In the genomic region with DNA sequence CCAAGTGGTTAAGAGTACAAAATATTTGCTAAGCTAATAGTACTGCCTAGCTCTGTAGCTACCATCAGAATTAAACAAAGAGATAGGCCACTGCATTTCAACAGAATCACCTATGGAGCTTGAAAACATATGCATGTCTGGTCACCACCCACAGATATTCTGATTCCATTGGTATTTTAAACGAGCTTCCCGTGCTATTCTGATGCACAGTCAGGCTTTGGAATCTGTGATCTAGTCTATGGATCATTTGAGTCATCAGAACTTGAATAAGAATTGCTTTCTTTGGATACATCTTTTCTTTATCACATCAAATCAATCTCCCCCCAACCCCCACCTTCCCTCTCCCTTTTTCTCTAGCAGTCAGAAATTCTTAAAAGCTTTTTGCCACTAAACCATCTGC, we compare ENCODE assay signal across 28 cellular contexts.
DNase-seq lines count a peak whose midpoint lies in the region; TF ChIP-seq lines count a peak whose summit lies in the region.
"Had no signal": no experiment of that assay in that cellular context is flagged by ENCODE, and none has a peak within 500 bp of the region (broad histone marks: within the 10 kb centered on the region; RNA-seq: fewer than 3 reads in every experiment).

No MANE protein-coding gene starts in this region.

- no peak overlapping the region for H2BK5ac ChIP-seq in mesendoderm (ENCODE audit: low read length)

- DNase-seq in glutamatergic neuron (no peak), mesendoderm (peak; percentile 55), NCI-H1092 treated with DMSO at 0.1 percent for 48 hours (lab: John Stamatoyannopoulos, UW) (no peak), dedifferentiated amniotic fluid mesenchymal stem cell (ENCODE audit: extremely low spot score) (no peak), ovary (no peak)
- DNase-seq: ACHN; activated CD4-positive, alpha-beta T cell treated with anti-CD3 and anti-CD28 coated beads, Interleukin-2, amount 10 ng/mL, durations not matched to agents 7 days and 5 days; activated naive CD4-positive, alpha-beta T cell treated with Interleukin-2 at 50 U/mL for 16 hours; adrenal gland; COR-L47; heart left ventricle; left ventricle myocardium superior; naive thymus-derived CD8-positive, alpha-beta T cell; NCI-H1105 treated with DMSO at 0.1 percent for 48 hours; NCI-H2029; NCI-H526 treated with DMSO at 0.1 percent for 48 hours; retina; SHP77 treated with DMSO at 0.1 percent for 48 hours; stimulated activated CD4-positive, alpha-beta T cell treated with anti-CD3 and anti-CD28 coated beads, Interleukin-1b, Interleukin-23, amount 100 ng/mL, for 48 hours; stimulated activated CD8-positive, alpha-beta memory T cell treated with anti-CD3 and anti-CD28 coated beads, Interleukin-4, amount 100 ng/mL, for 48 hours; stomach; T1000; tibial artery had no signal

- no peak overlapping the region for H2BK15ac ChIP-seq in mesendoderm (replicated peaks; ENCODE audit: low read depth)

- peak overlapping the region; percentile 31; the same call in 1 of the 2 replicates for H3K9ac ChIP-seq in ES-I3 (ENCODE audit: low read depth, low read length)
- peak overlapping the region; percentile 79 for H3K9ac ChIP-seq in HUES6 (ENCODE audit: low read length)
- no peak overlapping the region for H3K9ac ChIP-seq in mesendoderm (ENCODE audit: low read length)

- no peak overlapping the region for H4K5ac ChIP-seq in mesendoderm (ENCODE audit: low read length)

- intact Hi-C loops in ovary (cut with DNase I), result no loop called here

- H3K4me2 ChIP-seq in mesendoderm (ENCODE audit: low read length), result no peak overlapping the region
- H3K4me2 ChIP-seq: smooth muscle cell had no signal

- H2BK120ac ChIP-seq in mesendoderm (ENCODE audit: low read depth, low read length), result no peak overlapping the region

- TF ChIP-seq EP300 in ovary (IDR thresholded peaks at IDR 0.05), result no peak

- H3K18ac ChIP-seq in mesendoderm (ENCODE audit: low read length), result no peak overlapping the region

- H3K36me3 ChIP-seq in ES-I3 (ENCODE audit: insufficient read depth, low read length), result no peaks in the 10 kb centered on the region
- H3K36me3 ChIP-seq in HUES6 (ENCODE audit: control insufficient read depth, insufficient read depth, low read length), result no peaks in the 10 kb centered on the region
- no peaks in the 10 kb centered on the region for H3K36me3 ChIP-seq in mesendoderm (ENCODE audit: control insufficient read depth, insufficient read depth, low read length)
- H3K36me3 ChIP-seq in ovary, result no peaks in the 10 kb centered on the region
- H3K36me3 ChIP-seq: adrenal gland, heart left ventricle, stomach, tibial artery had no signal

- no peak for TF ChIP-seq POLR2A in ovary (IDR thresholded peaks at IDR 0.05)

- H2AK5ac ChIP-seq in mesendoderm (ENCODE audit: low read length), result no peak overlapping the region

- no peak overlapping the region for H3K4ac ChIP-seq in mesendoderm (ENCODE audit: low read depth, low read length)

- no peak overlapping the region for H3K56ac ChIP-seq in mesendoderm (ENCODE audit: low read length)

- H3K79me2 ChIP-seq in mesendoderm (ENCODE audit: control insufficient read depth, insufficient read depth, low read length), result no peaks in the 10 kb centered on the region

- H3K27ac Mint-ChIP-seq in glutamatergic neuron (ENCODE audit: unreplicated experiment), result peak overlapping the region; percentile 23
- H3K27ac Mint-ChIP-seq: activated CD4-positive, alpha-beta T cell treated with anti-CD3 and anti-CD28 coated beads, Interleukin-2, amount 10 ng/mL, durations not matched to agents 7 days and 5 days; mesothelial cell of epicardium; naive thymus-derived CD8-positive, alpha-beta T cell had no signal

- TF ChIP-seq CTCF in glutamatergic neuron (IDR thresholded peaks at IDR 0.05; ENCODE audit: partially characterized antibody, unreplicated experiment) (no peak), ovary (IDR thresholded peaks at IDR 0.05) (no peak)

- peaks cover 23% of the 10 kb centered on the region for H3K4me1 Mint-ChIP-seq in glutamatergic neuron (ENCODE audit: low read depth, unreplicated experiment)
- H3K4me1 Mint-ChIP-seq: activated CD4-positive, alpha-beta T cell treated with anti-CD3 and anti-CD28 coated beads, Interleukin-2, amount 10 ng/mL, durations not matched to agents 7 days and 5 days; mesothelial cell of epicardium; naive thymus-derived CD8-positive, alpha-beta T cell had no signal

- H3K4me1 ChIP-seq in ES-I3 (ENCODE audit: insufficient read depth, low read length) (peaks cover 50% of the 10 kb centered on the region), HUES6 (ENCODE audit: control insufficient read depth, insufficient read depth, low read length) (peaks cover 38% of the 10 kb centered on the region), mesendoderm (ENCODE audit: control insufficient read depth, low read depth, low read length) (peaks cover 4% of the 10 kb centered on the region), ovary (ENCODE audit: insufficient read depth) (no peaks in the 10 kb centered on the region)
- H3K4me1 ChIP-seq: adrenal gland, heart left ventricle, stomach, tibial artery had no signal

- H3K79me1 ChIP-seq in mesendoderm (ENCODE audit: low read length), result no peaks in the 10 kb centered on the region

- peaks cover 5% of the 10 kb centered on the region for H3K9me3 Mint-ChIP-seq in glutamatergic neuron (ENCODE audit: unreplicated experiment)
- H3K9me3 Mint-ChIP-seq: activated CD4-positive, alpha-beta T cell treated with anti-CD3 and anti-CD28 coated beads, Interleukin-2, amount 10 ng/mL, durations not matched to agents 7 days and 5 days; brain; mesothelial cell of epicardium had no signal

- H3K23ac ChIP-seq in mesendoderm (ENCODE audit: low read length), result no peak overlapping the region

- H3K27me3 ChIP-seq in HUES6 (ENCODE audit: control insufficient read depth, insufficient read depth, low read length) (no peaks in the 10 kb centered on the region), mesendoderm (ENCODE audit: insufficient read depth, low read length, poor library complexity) (no peaks in the 10 kb centered on the region), ovary (no peaks in the 10 kb centered on the region)
- H3K27me3 ChIP-seq: adrenal gland had no signal

- H3K9me3 ChIP-seq in ES-I3 (ENCODE audit: control insufficient read depth, insufficient read depth, low read length), result no peaks in the 10 kb centered on the region
- H3K9me3 ChIP-seq in HUES6 (ENCODE audit: control insufficient read depth, insufficient read depth, low read depth, low read length), result peaks cover 4% of the 10 kb centered on the region; the same call in 1 of the 2 replicates
- no peaks in the 10 kb centered on the region for H3K9me3 ChIP-seq in ovary
- H3K9me3 ChIP-seq: adrenal gland had no signal

- H3K27me3 Mint-ChIP-seq in glutamatergic neuron (ENCODE audit: unreplicated experiment), result peaks cover 2% of the 10 kb centered on the region

- no peak overlapping the region for H4K8ac ChIP-seq in mesendoderm (ENCODE audit: low read depth, low read length)

- H3K36me3 Mint-ChIP-seq in glutamatergic neuron (ENCODE audit: unreplicated experiment), result no peaks in the 10 kb centered on the region
- H3K36me3 Mint-ChIP-seq: brain; mesothelial cell of epicardium; naive thymus-derived CD8-positive, alpha-beta T cell had no signal

- 0 out of 2 replicates have a peak overlapping the region, but pooled peaks have one; percentile 1 for H3K4me3 ChIP-seq in HUES6 (ENCODE audit: low read depth, low read length)
- no peak overlapping the region for H3K4me3 ChIP-seq in mesendoderm (ENCODE audit: low read length)
- H3K4me3 ChIP-seq in ovary, result no peak overlapping the region
- H3K4me3 ChIP-seq: adrenal gland, heart left ventricle, smooth muscle cell, stomach, tibial artery had no signal

- no CpG with 5 or more reads among the region's 2 CpGs for WGBS in mesendoderm (ENCODE audit: extremely low coverage, insufficient coverage, low lambda C conversion rate)
- WGBS in ovary, 3 donors, result 5 to 11% (median 6%) methylated on average over 2 of the region's 2 CpGs

- H3K4me3 Mint-ChIP-seq in glutamatergic neuron (ENCODE audit: unreplicated experiment), result no peak overlapping the region
- H3K4me3 Mint-ChIP-seq: activated CD4-positive, alpha-beta T cell treated with anti-CD3 and anti-CD28 coated beads, Interleukin-2, amount 10 ng/mL, durations not matched to agents 7 days and 5 days; mesothelial cell of epicardium; naive thymus-derived CD8-positive, alpha-beta T cell had no signal

- H3K27ac ChIP-seq in HUES6 (ENCODE audit: low read depth, low read length) (peak overlapping the region; percentile 88), mesendoderm (ENCODE audit: low read depth, low read length) (peak overlapping the region; percentile 3), ovary (no peak overlapping the region)
- H3K27ac ChIP-seq: adrenal gland, heart left ventricle, stomach, tibial artery had no signal

Comparison
In these comparisons a context has a peak if more than half of its experiments do, and no peak if none do; other contexts are left out.
1. H3K27ac ChIP-seq: peak in HUES6 (single experiment) and mesendoderm (single experiment); none in ovary (0 of 2).